Comparison of ENCODE assay signal across 14 cellular contexts in genomic region chr20:33832113-33832853, GRCh38. TPM values are rescaled to one million over a fixed set of nuclear protein-coding genes. Genes with fewer than 3 reads are reported as not detected.
DNase-seq lines count a peak whose midpoint lies in the region; ATAC-seq, FAIRE-seq and TF ChIP-seq lines count a peak whose summit lies in the region.
"Had no signal": no experiment of that assay in that cellular context is flagged by ENCODE, and none has a peak within 500 bp of the region (broad histone marks: within the 10 kb centered on the region; RNA-seq: fewer than 3 reads in every experiment).

No MANE protein-coding gene starts in this region.

- FAIRE-seq in endothelial cell of umbilical vein (lab: Jason Lieb, UNC) = peak; percentile 79
- FAIRE-seq: A549 had no signal

- dilution Hi-C loops in mammary epithelial cell (cut with HindIII; ENCODE audit: low sequenced_read_pairs) (no loop called here), endothelial cell of umbilical vein (cut with MboI; ENCODE audit: extremely low pct_ligation_motif_present, low sequenced_read_pairs) (no loop called here)

- no peaks in the 10 kb centered on the region for H3K9me1 ChIP-seq in endothelial cell of umbilical vein (replicated peaks; ENCODE audit: control insufficient read depth, extremely low read depth, insufficient read depth, low read length)

- H3K9ac ChIP-seq in mammary epithelial cell (ENCODE audit: insufficient read depth, low read length) (no peak overlapping the region), endothelial cell of umbilical vein (replicated peaks; ENCODE audit: extremely low read depth, insufficient read depth, low read length) (peak overlapping the region; percentile 34), mucosa of rectum (ENCODE audit: low read depth in 1 of 2, low read length in 2 of 2) (peak overlapping the region in 1 of 2 donors; percentile 3)
- H3K9ac ChIP-seq: GM23248 had no signal

- H3K4me2 ChIP-seq in mammary epithelial cell (ENCODE audit: insufficient read depth, low read depth, low read length) (no peak overlapping the region), endothelial cell of umbilical vein (ENCODE audit: insufficient read depth, low read length) (peak overlapping the region; percentile 0)
- H3K4me2 ChIP-seq: A549 had no signal

- H3K27me3 ChIP-seq in breast epithelium = no peaks in the 10 kb centered on the region
- H3K27me3 ChIP-seq in mammary epithelial cell (ENCODE audit: insufficient read depth, low read length) = no peaks in the 10 kb centered on the region
- no peaks in the 10 kb centered on the region for H3K27me3 ChIP-seq in endothelial cell of umbilical vein (ENCODE audit: control insufficient read depth in 2 of 2, insufficient read depth in 2 of 2, low read length in 2 of 2)
- no peaks in the 10 kb centered on the region for H3K27me3 ChIP-seq in mucosa of rectum (ENCODE audit: control insufficient read depth in 2 of 2, insufficient read depth in 2 of 2, low read length in 2 of 2)
- H3K27me3 ChIP-seq in tibial artery = no peaks in the 10 kb centered on the region
- H3K27me3 ChIP-seq in effector memory CD4-positive, alpha-beta T cell (replicated peaks; ENCODE audit: control insufficient read depth, insufficient read depth, low read length, poor library complexity, severe bottlenecking) = no peaks in the 10 kb centered on the region

- H4K20me1 ChIP-seq in mammary epithelial cell (ENCODE audit: insufficient read depth, low read length) (no peaks in the 10 kb centered on the region), endothelial cell of umbilical vein (replicated peaks; ENCODE audit: control insufficient read depth, extremely low read depth, insufficient read depth, low read length) (peaks cover 20% of the 10 kb centered on the region)

- H3K4me3 ChIP-seq in breast epithelium (peak overlapping the region in 1 of 3 donors; percentile 16), mammary epithelial cell (replicated peaks in 1 of 3; ENCODE audit: insufficient read depth in 1 of 3, low read depth in 2 of 3, low read length in 3 of 3) (no peak overlapping the region), endothelial cell of umbilical vein (replicated peaks in 1 of 3; ENCODE audit: insufficient read depth in 1 of 3, low read depth in 1 of 3, low read length in 3 of 3) (no peak overlapping the region), mucosa of rectum (ENCODE audit: low read length in 2 of 2) (peak overlapping the region; percentile 51 to 64), tibial artery (no peak overlapping the region)
- H3K4me3 ChIP-seq in effector memory CD4-positive, alpha-beta T cell (ENCODE audit: insufficient read depth, low read depth, low read length, poor library complexity, severe bottlenecking) = no peak overlapping the region
- H3K4me3 ChIP-seq: A549, GM23248 had no signal

- H3K79me2 ChIP-seq in mammary epithelial cell (ENCODE audit: insufficient read depth, low read length) = peaks cover 95% of the 10 kb centered on the region
- H3K79me2 ChIP-seq in endothelial cell of umbilical vein (ENCODE audit: control insufficient read depth, insufficient read depth, low read length) = peaks cover 96% of the 10 kb centered on the region

- TF ChIP-seq POLR2A in breast epithelium (IDR thresholded peaks at IDR 0.05) (no peak), endothelial cell of umbilical vein (IDR thresholded peaks at IDR 0.05; ENCODE audit: low read depth, low read length) (no peak)

- CTCF ChIA-PET in mammary epithelial cell (lab: Charles Lee; ENCODE audit: low non-redundant PET) (no interaction called here), endothelial cell of umbilical vein (lab: Charles Lee) (interaction anchor here (0.7 to 1.0 kb wide), 2 partner anchors 9 to 18 kb away, joined by 3 to 4 read pairs; no protein-coding TSS in a partner anchor)

- intact Hi-C loops in breast epithelium (cut with DNase I; ENCODE audit: low total_unique reads) = loop anchor here (5.0 kb wide), 1 partner anchor 50 kb away; no protein-coding TSS in a partner anchor
- intact Hi-C loops in mammary epithelial cell (cut with micrococcal nuclease) = no loop called here
- intact Hi-C loops in endothelial cell of umbilical vein (cut with micrococcal nuclease) = no loop called here
- intact Hi-C loops in tibial artery (cut with DNase I; ENCODE audit: low total_unique reads) = no loop called here

- POLR2A ChIA-PET in endothelial cell of umbilical vein (lab: Charles Lee) = interaction anchor here (0.5 kb wide), 1 partner anchor 100 kb away, joined by 9 read pairs; no protein-coding TSS in a partner anchor

- no peak for ATAC-seq in GM19395 (IDR thresholded peaks at IDR 0.05; ENCODE audit: unreplicated experiment)
- ATAC-seq: A549 had no signal

- 29% methylated on average over 11 of the region's 12 CpGs for WGBS in mammary epithelial cell (ENCODE audit: low coverage, missing lambda C conversion rate)

- in situ Hi-C loops in mammary epithelial cell (cut with MboI; ENCODE audit: low sequenced_read_pairs in 2 of 2) = no loop called here

- H3K36me3 ChIP-seq in breast epithelium (no peaks in the 10 kb centered on the region), mammary epithelial cell (ENCODE audit: insufficient read depth, low read length) (no peaks in the 10 kb centered on the region), endothelial cell of umbilical vein (ENCODE audit: control insufficient read depth in 2 of 2, extremely low read depth in 1 of 2, insufficient read depth in 2 of 2, low read length in 2 of 2) (peaks cover 0 to 4% of the 10 kb centered on the region in 2 experiments), mucosa of rectum (ENCODE audit: control insufficient read depth in 2 of 2, insufficient read depth in 2 of 2, low read length in 2 of 2) (peaks cover 0 to 10% of the 10 kb centered on the region in 2 donors), tibial artery (no peaks in the 10 kb centered on the region)
- H3K36me3 ChIP-seq in effector memory CD4-positive, alpha-beta T cell (ENCODE audit: control insufficient read depth, insufficient read depth, low read length) = no peaks in the 10 kb centered on the region

- H3K4me1 ChIP-seq in breast epithelium (peaks cover 0 to 7% of the 10 kb centered on the region in 2 donors), mammary epithelial cell (ENCODE audit: insufficient read depth, low read length) (peaks cover 1% of the 10 kb centered on the region), endothelial cell of umbilical vein (ENCODE audit: control insufficient read depth, extremely low read depth, insufficient read depth, low read length) (peaks cover 12% of the 10 kb centered on the region), mucosa of rectum (ENCODE audit: control insufficient read depth in 2 of 2, insufficient read depth in 2 of 2, low read length in 2 of 2) (peaks cover 66 to 72% of the 10 kb centered on the region in 2 donors), tibial artery (peaks cover 0 to 88% (median 64%) of the 10 kb centered on the region in 4 donors)
- H3K4me1 ChIP-seq in effector memory CD4-positive, alpha-beta T cell (ENCODE audit: control insufficient read depth, insufficient read depth, low read length, poor library complexity, severe bottlenecking) = peaks cover 4% of the 10 kb centered on the region

- BruUV-seq in mammary epithelial cell (replicated peaks; lab: Mats Ljungman, UMichigan) (no TSS peak), endothelial cell of umbilical vein (replicated peaks; lab: Mats Ljungman, UMichigan) (no TSS peak)

- no peak overlapping the region for H2AFZ ChIP-seq in mammary epithelial cell (ENCODE audit: low read depth, low read length)
- H2AFZ ChIP-seq in endothelial cell of umbilical vein (ENCODE audit: low read depth, low read length) = no peak overlapping the region
- H2AFZ ChIP-seq: GM23248 had no signal

- TF ChIP-seq CTCF in breast epithelium (IDR thresholded peaks at IDR 0.05) = no peak
- TF ChIP-seq CTCF in mammary epithelial cell (conservative IDR thresholded peaks at IDR 0.05 in 1 of 2, IDR thresholded peaks at IDR 0.05 in 1 of 2; ENCODE audit: extremely low read depth in 1 of 2, insufficient read depth in 1 of 2, low read depth in 1 of 2, low read length in 2 of 2) = no peak
- no peak for TF ChIP-seq CTCF in endothelial cell of umbilical vein (IDR thresholded peaks at IDR 0.05; ENCODE audit: extremely low read depth in 1 of 2, insufficient read depth in 1 of 2, low read depth in 1 of 2, low read length in 2 of 2)
- TF ChIP-seq CTCF in tibial artery (IDR thresholded peaks at IDR 0.05) = no peak

- DNase-seq in breast epithelium (ENCODE audit: low spot score in 2 of 2) (no peak), mammary epithelial cell (no peak), endothelial cell of umbilical vein (ENCODE audit: low read depth, low spot score) (peak; percentile 82), tibial artery (no peak)
- DNase-seq in effector memory CD4-positive, alpha-beta T cell = no peak
- DNase-seq in activated CD4-positive, CD25-positive, alpha-beta regulatory T cell (lab: John Stamatoyannopoulos, UW) = no peak
- DNase-seq: DND-41; foreskin melanocyte; GM23248; NCI-H526; stimulated activated CD4-positive, alpha-beta T cell treated with anti-CD3 and anti-CD28 coated beads, Interleukin-1b, Interleukin-23, amount 100 ng/mL, for 48 hours had no signal

- peak overlapping the region; percentile 28 to 44 for H3K27ac ChIP-seq in breast epithelium
- no peak overlapping the region for H3K27ac ChIP-seq in mammary epithelial cell (ENCODE audit: insufficient read depth, low read depth, low read length)
- H3K27ac ChIP-seq in endothelial cell of umbilical vein (ENCODE audit: insufficient read depth, low read depth, low read length) = peak overlapping the region; percentile 64
- H3K27ac ChIP-seq in mucosa of rectum (ENCODE audit: low read depth in 2 of 2, low read length in 2 of 2) = peak overlapping the region; percentile 79 to 83
- peak overlapping the region; percentile 33 to 76 for H3K27ac ChIP-seq in tibial artery
- H3K27ac ChIP-seq in effector memory CD4-positive, alpha-beta T cell (ENCODE audit: insufficient read depth, low read length, poor library complexity, severe bottlenecking) = no peak overlapping the region
- H3K27ac ChIP-seq: A549, GM23248 had no signal

- H3K9me3 ChIP-seq in breast epithelium (no peaks in the 10 kb centered on the region), mammary epithelial cell (replicated peaks; ENCODE audit: insufficient read depth, low read length) (no peaks in the 10 kb centered on the region), endothelial cell of umbilical vein (replicated peaks; ENCODE audit: control insufficient read depth, insufficient read depth, low read length) (no peaks in the 10 kb centered on the region), mucosa of rectum (ENCODE audit: control insufficient read depth in 2 of 2, low read length in 2 of 2) (no peaks in the 10 kb centered on the region), tibial artery (no peaks in the 10 kb centered on the region)
- no peaks in the 10 kb centered on the region for H3K9me3 ChIP-seq in effector memory CD4-positive, alpha-beta T cell (ENCODE audit: control insufficient read depth, low read length)
- H3K9me3 ChIP-seq: A549 had no signal

RNA-seq across cellular contexts. Expression of gene CHMP4B, which starts 21.1 kb away (rescaled TPM):
- total RNA-seq in breast epithelium (100 to 1,000 TPM in 1 of 3 donors, 10 to 100 TPM in 2; 76.4 to 106 (median 95.4) TPM), mammary epithelial cell (10 to 100 TPM; 24.2 to 72.4 TPM), endothelial cell of umbilical vein (105 and 112 TPM in 2 replicates)
- polyA plus RNA-seq in mammary epithelial cell (37.7 TPM), endothelial cell of umbilical vein (54.5 and 64.7 TPM in 2 replicates)
- polyA minus RNA-seq in mammary epithelial cell (31.3 TPM), endothelial cell of umbilical vein (22.3 and 26.0 TPM in 2 replicates)
- 101 and 112 TPM in 2 replicates for polyA plus RNA-seq in endothelial cell of umbilical vein (2011; cell fraction: cytosol; rRNA removed)
- 35.3 and 45.4 TPM in 2 replicates for polyA plus RNA-seq in endothelial cell of umbilical vein (2011; cell fraction: nucleus; rRNA removed)
- 133 and 157 TPM in 2 replicates for polyA plus RNA-seq in endothelial cell of umbilical vein (2012)
- polyA minus RNA-seq in endothelial cell of umbilical vein (2011; cell fraction: cytosol; rRNA and poly(A)+ RNA removed) = 35.3 TPM
- polyA minus RNA-seq in endothelial cell of umbilical vein (2011; cell fraction: nucleus; rRNA and poly(A)+ RNA removed) = 10.4 and 11.2 TPM in 2 replicates

Comparison
In these comparisons a context has a peak if more than half of its experiments do, and no peak if none do; other contexts are left out.
1. H3K27ac ChIP-seq: peak in breast epithelium (2 of 2), endothelial cell of umbilical vein (single experiment), mucosa of rectum (2 of 2) and tibial artery (2 of 2); none in mammary epithelial cell (single experiment) and effector memory CD4-positive, alpha-beta T cell (single experiment).
2. H3K4me3 ChIP-seq: peak in mucosa of rectum (2 of 2); none in mammary epithelial cell (0 of 3), endothelial cell of umbilical vein (0 of 3), tibial artery (0 of 2) and effector memory CD4-positive, alpha-beta T cell (single experiment).